ENCODE assay signal across 8 cellular contexts in genomic region chr5:80255752-80256479, GRCh38. TPM values are rescaled to one million over a fixed set of nuclear protein-coding genes. Genes with fewer than 3 reads are reported as not detected.
DNase-seq lines count a peak whose midpoint lies in the region; ATAC-seq, FAIRE-seq and TF ChIP-seq lines count a peak whose summit lies in the region.

Gene SERINC5, minus strand, starts transcription at chr5:80256048. Its CDS starts 126 bp downstream, at chr5:80255922.

- peak within 1 kb of the TSS; percentile 98 for H2BK5ac ChIP-seq in trophoblast cell (ENCODE audit: low read depth, low read length, poor library complexity)

- H3K4ac ChIP-seq in trophoblast cell (ENCODE audit: low read depth, low read length): peak within 1 kb of the TSS; percentile 95

- no peaks in the 10 kb centered on the region for H3K27me3 ChIP-seq in SU-DHL-6 (ENCODE audit: low read length)
- no peaks in the 10 kb centered on the region for H3K27me3 ChIP-seq in trophoblast cell (ENCODE audit: insufficient read depth, low read length)
- H3K27me3 ChIP-seq in tibial artery: no peaks in the 10 kb centered on the region

- no peaks in the 10 kb centered on the region for H3K9me3 Mint-ChIP-seq in activated naive CD8-positive, alpha-beta T cell treated with anti-CD3 and anti-CD28 coated beads for 36 hours

- H3K9ac ChIP-seq in SU-DHL-6 (ENCODE audit: low read length): peak within 1 kb of the TSS; percentile 87
- H3K9ac ChIP-seq in trophoblast cell (ENCODE audit: low read length): peak within 1 kb of the TSS; percentile 91

- H2BK12ac ChIP-seq in trophoblast cell (ENCODE audit: low read length): peak within 1 kb of the TSS; percentile 87

- no peak within 1 kb of the TSS for H2AFZ ChIP-seq in SU-DHL-6 (ENCODE audit: low read depth, low read length, severe bottlenecking)
- peak within 1 kb of the TSS; percentile 97 for H2AFZ ChIP-seq in trophoblast cell (ENCODE audit: insufficient read depth, low read length, poor library complexity)

- peaks cover 21% of the 10 kb centered on the region for H3F3A ChIP-seq in SU-DHL-6 (ENCODE audit: insufficient read depth)

- FAIRE-seq in D721Med (lab: Jason Lieb, UNC) (no peak), HTR-8/SVneo (lab: Jason Lieb, UNC) (no peak)

- no peaks in the 10 kb centered on the region; the same call in 1 of the 2 replicates for H4K20me1 ChIP-seq in SU-DHL-6 (ENCODE audit: low read depth, low read length)

- H3K4me2 ChIP-seq in SU-DHL-6 (ENCODE audit: low read depth, low read length, poor library complexity, severe bottlenecking) (peak within 1 kb of the TSS; percentile 99), trophoblast cell (ENCODE audit: low read length) (peak within 1 kb of the TSS; percentile 95)

- H3K9me3 ChIP-seq in SU-DHL-6 (ENCODE audit: insufficient read depth, low read length): no peaks in the 10 kb centered on the region
- no peaks in the 10 kb centered on the region for H3K9me3 ChIP-seq in trophoblast cell (ENCODE audit: insufficient read depth, low read depth, low read length)
- no peaks in the 10 kb centered on the region for H3K9me3 ChIP-seq in tibial artery

- H3K36me3 ChIP-seq in SU-DHL-6 (ENCODE audit: low read length) (peaks cover 7% of the 10 kb centered on the region; the same call in 1 of the 2 replicates), trophoblast cell (ENCODE audit: control insufficient read depth in 1 of 2, insufficient read depth in 2 of 2, low read length in 2 of 2) (peaks cover 3 to 5% of the 10 kb centered on the region in 2 experiments), tibial artery (no peaks in the 10 kb centered on the region)

- peak within 1 kb of the TSS; percentile 97 for H4K12ac ChIP-seq in trophoblast cell (ENCODE audit: low read depth, low read length)

- H3K18ac ChIP-seq in trophoblast cell (ENCODE audit: low read length): peak within 1 kb of the TSS; percentile 98

- peak within 1 kb of the TSS; percentile 97 for H3K4me3 Mint-ChIP-seq in activated naive CD8-positive, alpha-beta T cell treated with anti-CD3 and anti-CD28 coated beads for 36 hours

- peaks cover 36% of the 10 kb centered on the region for H3K36me3 Mint-ChIP-seq in activated naive CD8-positive, alpha-beta T cell treated with anti-CD3 and anti-CD28 coated beads for 36 hours

- H4K8ac ChIP-seq in trophoblast cell (ENCODE audit: low read depth, low read length): peak within 1 kb of the TSS; percentile 98

- peaks cover 48% of the 10 kb centered on the region for H3K4me1 Mint-ChIP-seq in activated naive CD8-positive, alpha-beta T cell treated with anti-CD3 and anti-CD28 coated beads for 36 hours

- H2BK120ac ChIP-seq in trophoblast cell (ENCODE audit: insufficient read depth, low read length, poor library complexity): peak within 1 kb of the TSS; percentile 98

- H3K4me1 ChIP-seq in trophoblast cell (ENCODE audit: control insufficient read depth in 1 of 2, insufficient read depth in 2 of 2, low read length in 2 of 2): peaks cover 19 to 24% of the 10 kb centered on the region in 2 experiments
- peaks cover 0 to 33% (median 19%) of the 10 kb centered on the region in 4 donors for H3K4me1 ChIP-seq in tibial artery

- H3K23ac ChIP-seq in trophoblast cell (ENCODE audit: low read length): peak within 1 kb of the TSS; percentile 29

- H3K9me2 ChIP-seq in SU-DHL-6 (replicated peaks; ENCODE audit: insufficient read depth, low read length): no peaks in the 10 kb centered on the region

- TF ChIP-seq CTCF in D721Med (IDR thresholded peaks at IDR 0.05; ENCODE audit: insufficient read depth, missing control alignments): no peak
- no peak for TF ChIP-seq CTCF in SU-DHL-6 (IDR thresholded peaks at IDR 0.05; ENCODE audit: insufficient read depth, low read length, poor library complexity, severe bottlenecking)
- TF ChIP-seq CTCF in tibial artery (IDR thresholded peaks at IDR 0.05): peak in 1 of 2 experiments; percentile 3

- DNase-seq in D721Med (ENCODE audit: insufficient read length, low spot score) (peak; percentile 72), HTR-8/SVneo (ENCODE audit: insufficient read length, low spot score) (peak; percentile 76), Right ventricle myocardium superior (peak; percentile 92), trophoblast cell (peak; percentile 64 to 85), tibial artery (peak; percentile 83 to 93)
- peak; percentile 92 for DNase-seq in activated naive CD8-positive, alpha-beta T cell treated with anti-CD3 and anti-CD28 coated beads for 36 hours

- intact Hi-C loops in Right ventricle myocardium superior (cut with DNase I) (no loop called here), tibial artery (cut with DNase I; ENCODE audit: low total_unique reads) (loop anchor here (2.0 to 10.0 kb wide), 3 partner anchors 39 to 1021 kb away; partner anchors contain the start of genes JMY and ZFYVE16)

- no CpG with 5 or more reads among the region's 90 CpGs for WGBS in trophoblast cell (ENCODE audit: extremely low coverage, insufficient coverage, insufficient read length)

- H3K4me3 ChIP-seq in SU-DHL-6 (ENCODE audit: insufficient read depth, low read length, poor library complexity, severe bottlenecking): peak within 1 kb of the TSS; percentile 80
- H3K4me3 ChIP-seq in trophoblast cell (ENCODE audit: low read depth, low read length): peak within 1 kb of the TSS; percentile 90
- H3K4me3 ChIP-seq in tibial artery: peak within 1 kb of the TSS; percentile 76 to 97

- peak within 1 kb of the TSS; percentile 74 for H3K27ac ChIP-seq in SU-DHL-6 (ENCODE audit: low read depth, low read length)
- peak within 1 kb of the TSS; percentile 90 for H3K27ac ChIP-seq in trophoblast cell (ENCODE audit: low read depth, low read length)
- H3K27ac ChIP-seq in tibial artery: peak within 1 kb of the TSS; percentile 92 to 95

- H3K27ac Mint-ChIP-seq in activated naive CD8-positive, alpha-beta T cell treated with anti-CD3 and anti-CD28 coated beads for 36 hours: peak within 1 kb of the TSS; percentile 98

- peaks cover 60% of the 10 kb centered on the region for H3K79me2 ChIP-seq in SU-DHL-6 (ENCODE audit: insufficient read depth, low read length)
- H3K79me2 ChIP-seq in trophoblast cell (ENCODE audit: control insufficient read depth, insufficient read depth, low read length, poor library complexity): peaks cover 39% of the 10 kb centered on the region

- no peaks in the 10 kb centered on the region for H3K27me3 Mint-ChIP-seq in activated naive CD8-positive, alpha-beta T cell treated with anti-CD3 and anti-CD28 coated beads for 36 hours

- ATAC-seq in GM21360 (IDR thresholded peaks at IDR 0.05; ENCODE audit: unreplicated experiment) (peak; percentile 86), Right ventricle myocardium superior (ENCODE audit: poor library complexity) (peak; percentile 93)

- peaks cover 28% of the 10 kb centered on the region for H3K79me1 ChIP-seq in trophoblast cell (ENCODE audit: low read length)

- peak within 1 kb of the TSS; percentile 97 for H2AK5ac ChIP-seq in trophoblast cell (ENCODE audit: low read length)

- peak within 1 kb of the TSS; percentile 99 for H3K14ac ChIP-seq in trophoblast cell (ENCODE audit: low read length)

- H4K91ac ChIP-seq in trophoblast cell (ENCODE audit: low read depth, low read length): peak within 1 kb of the TSS; percentile 95

RNA-seq across cellular contexts. Expression of gene SERINC5, which starts in this region (rescaled TPM):
- 10 to 100 TPM; 22.0 to 25.1 TPM for total RNA-seq in activated naive CD8-positive, alpha-beta T cell treated with anti-CD3 and anti-CD28 coated beads for 36 hours
- 10.7 TPM for total RNA-seq in Right ventricle myocardium superior
- 106 and 110 TPM in 2 replicates for polyA plus RNA-seq in trophoblast cell (2013)

Comparison
In these comparisons a context has a peak if more than half of its experiments do, and no peak if none do; other contexts are left out.
1. Peak in every context shown above with its lines: DNase-seq, ATAC-seq, H3K4me3 ChIP-seq and H3K27ac ChIP-seq.